Comparison of ENCODE assay signal across 13 cellular contexts in genomic region chr16:87954361-87954760, GRCh38. TPM values are rescaled to one million over a fixed set of nuclear protein-coding genes. Genes with fewer than 3 reads are reported as not detected.
A peak's percentile ranks its signal among the peaks of the same experiment; 100 is the strongest.
DNase-seq lines count a peak whose midpoint lies in the region; ATAC-seq and TF ChIP-seq lines count a peak whose summit lies in the region.
"Had no signal": no experiment of that assay in that cellular context is flagged by ENCODE, and none has a peak within 500 bp of the region (broad histone marks: within the 10 kb centered on the region; RNA-seq: fewer than 3 reads in every experiment).

No MANE protein-coding gene starts in this region.

- peak overlapping the region in 4 of 5 experiments; percentile 49 to 97 (median 73) for H3K27ac Mint-ChIP-seq in brain
- H3K27ac Mint-ChIP-seq in memory B cell: peak overlapping the region; percentile 71

- H3K4me3 ChIP-seq in tibial nerve: no peak overlapping the region
- H3K4me3 ChIP-seq: lung had no signal

- H3K27me3 ChIP-seq in tibial nerve: no peaks in the 10 kb centered on the region

- 65 to 77% methylated on average over 11 to 14 of the region's 14 CpGs for WGBS in tibial nerve, 2 donors

- peak overlapping the region; percentile 73 for H3K4me3 Mint-ChIP-seq in activated T-cell treated with anti-CD3 and anti-CD28 coated beads, Interleukin-2, amount 50 U/mL, for 4 hours
- H3K4me3 Mint-ChIP-seq in brain: peak overlapping the region in 4 of 5 experiments; percentile 70 to 92 (median 88)
- H3K4me3 Mint-ChIP-seq in memory B cell: no peak overlapping the region

- peaks cover 0 to 64% (median 37%) of the 10 kb centered on the region in 4 donors for H3K4me1 ChIP-seq in tibial nerve

- no peak for TF ChIP-seq POLR2A in tibial nerve (IDR thresholded peaks at IDR 0.05)

- ATAC-seq in activated T-cell treated with anti-CD3 and anti-CD28 coated beads, Interleukin-2, amount 50 U/mL, for 4 hours: no peak
- ATAC-seq in memory B cell (ENCODE audit: low read depth): no peak

- peaks cover 0 to 23% (median 0%) of the 10 kb centered on the region in 3 donors for H3K36me3 ChIP-seq in tibial nerve

- peak overlapping the region in 3 of 4 donors; percentile 47 to 98 (median 96) for H3K27ac ChIP-seq in tibial nerve
- H3K27ac ChIP-seq: epithelial cell of prostate had no signal

- DNase-seq in activated T-cell treated with anti-CD3 and anti-CD28 coated beads, Interleukin-2, amount 50 U/mL, for 4 hours: no peak
- no peak for DNase-seq in activated T-cell treated with anti-CD3 and anti-CD28 coated beads, Interleukin-2, amount 50 U/mL, for 1 hour
- DNase-seq in memory B cell (ENCODE audit: low spot score in 2 of 2) (no peak), tibial nerve (ENCODE audit: low spot score in 2 of 2) (no peak), superior temporal gyrus (ENCODE audit: extremely low spot score) (no peak), globus pallidus (ENCODE audit: low spot score) (no peak), cerebellar nuclear complex (lab: John Stamatoyannopoulos, UW) (no peak)
- DNase-seq: NCI-H2029; stimulated activated CD4-positive, alpha-beta T cell treated with anti-CD3 and anti-CD28 coated beads, Interleukin-1b, Interleukin-23, amount 100 ng/mL, for 48 hours; SW 1271 had no signal

- TF ChIP-seq EP300 in tibial nerve (IDR thresholded peaks at IDR 0.05): no peak

- H3K9me3 Mint-ChIP-seq in activated T-cell treated with anti-CD3 and anti-CD28 coated beads, Interleukin-2, amount 50 U/mL, for 4 hours: no peaks in the 10 kb centered on the region
- H3K9me3 Mint-ChIP-seq in brain: peaks cover 0 to 5% (median 0%) of the 10 kb centered on the region in 5 experiments
- H3K9me3 Mint-ChIP-seq in memory B cell: no peaks in the 10 kb centered on the region

- no peaks in the 10 kb centered on the region for H3K27me3 Mint-ChIP-seq in activated T-cell treated with anti-CD3 and anti-CD28 coated beads, Interleukin-2, amount 50 U/mL, for 4 hours (ENCODE audit: low read depth)
- peaks cover 3% of the 10 kb centered on the region for H3K27me3 Mint-ChIP-seq in brain
- no peaks in the 10 kb centered on the region for H3K27me3 Mint-ChIP-seq in memory B cell

- H3K9me3 ChIP-seq in tibial nerve: no peaks in the 10 kb centered on the region

- H3K36me3 Mint-ChIP-seq in activated T-cell treated with anti-CD3 and anti-CD28 coated beads, Interleukin-2, amount 50 U/mL, for 4 hours (ENCODE audit: insufficient read depth): peaks cover 28% of the 10 kb centered on the region
- H3K36me3 Mint-ChIP-seq in brain (peaks cover 14% of the 10 kb centered on the region), memory B cell (peaks cover 9% of the 10 kb centered on the region)

- TF ChIP-seq CTCF in brain (conservative IDR thresholded peaks at IDR 0.05) (no peak), tibial nerve (IDR thresholded peaks at IDR 0.05) (no peak)

- H3K4me1 Mint-ChIP-seq in activated T-cell treated with anti-CD3 and anti-CD28 coated beads, Interleukin-2, amount 50 U/mL, for 4 hours (ENCODE audit: low read depth): peaks cover 72% of the 10 kb centered on the region
- peaks cover 78% of the 10 kb centered on the region for H3K4me1 Mint-ChIP-seq in brain
- H3K4me1 Mint-ChIP-seq in memory B cell: peaks cover 39% of the 10 kb centered on the region

RNA-seq across cellular contexts. Expression of gene BANP, which starts 3.1 kb away (rescaled TPM):
- total RNA-seq in activated T-cell treated with anti-CD3 and anti-CD28 coated beads, Interleukin-2, amount 50 U/mL, for 4 hours: 10 to 100 TPM; 25.2 to 29.4 (median 25.9) TPM
- polyA plus RNA-seq in brain (ENCODE audit: insufficient read depth, low read depth, low replicate concordance): 27.1 TPM
- total RNA-seq in tibial nerve: 10 to 100 TPM; 21.9 to 27.3 (median 24.6) TPM

RNA-seq across cellular contexts. Expression of gene CA5A, which starts 18.0 kb away (rescaled TPM):
- total RNA-seq in activated T-cell treated with anti-CD3 and anti-CD28 coated beads, Interleukin-2, amount 50 U/mL, for 4 hours: under 1 TPM in 1 of 3 donors, not detected in 2; 0.43 TPM
- polyA plus RNA-seq in brain (ENCODE audit: insufficient read depth, low read depth, low replicate concordance): 0.54 TPM
- total RNA-seq in tibial nerve: not detected
